Comparison of ENCODE assay signal across 8 cellular contexts in the genomic region with DNA sequence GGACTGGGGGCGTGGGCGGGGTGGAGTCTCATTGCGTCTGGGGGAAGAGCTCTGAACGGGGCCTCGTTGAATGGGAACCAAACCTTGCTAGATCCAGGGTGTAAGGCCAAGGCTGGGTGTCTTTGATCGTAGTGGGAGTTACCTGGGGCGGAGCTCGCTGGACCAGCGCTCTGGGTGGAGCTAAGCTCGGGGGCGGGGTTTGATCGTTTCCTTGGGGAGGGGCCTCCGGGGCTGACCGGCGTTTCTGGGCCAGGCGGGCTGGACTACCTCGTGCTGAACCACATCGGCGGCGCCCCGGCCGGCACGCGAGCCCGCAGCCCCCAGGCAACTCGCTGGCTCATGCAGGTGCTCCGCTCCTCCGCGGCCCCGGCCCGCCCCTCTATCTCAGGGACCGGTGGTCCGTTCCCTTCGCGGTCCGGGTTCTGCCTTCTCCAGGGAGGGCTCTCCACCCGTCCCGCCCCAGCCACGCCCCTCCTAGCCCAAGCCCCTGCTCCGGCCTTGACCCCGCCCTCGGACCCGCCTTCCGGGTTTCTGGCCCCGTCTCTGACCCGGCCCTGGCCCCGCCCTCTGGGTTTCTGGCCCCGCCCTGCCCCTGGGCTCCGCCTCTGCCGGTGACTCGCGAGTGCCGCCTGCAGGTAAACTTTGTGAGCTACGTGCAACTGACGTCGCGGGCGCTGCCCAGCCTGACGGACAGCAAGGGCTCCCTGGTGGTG. TPM values are rescaled to one million over a fixed set of nuclear protein-coding genes. Genes with fewer than 3 reads are reported as not detected.
DNase-seq lines count a peak whose midpoint lies in the region; ATAC-seq and TF ChIP-seq lines count a peak whose summit lies in the region.

No MANE protein-coding gene starts in this region.

- DNase-seq in DMS 273 treated with DMSO at 0.1 percent for 48 hours (lab: John Stamatoyannopoulos, UW) (peak; percentile 77), KG1 (lab: John Stamatoyannopoulos, UW) (peak; percentile 84), RPMI7951 (ENCODE audit: low read depth) (peak; percentile 89), foreskin keratinocyte (peak; percentile 77 to 90), neural crest cell (ENCODE audit: low read depth, low spot score) (peak; percentile 100)
- DNase-seq in activated effector memory CD4-positive, alpha-beta T cell treated with Interleukin-2 at 50 U/mL for 16 hours, result peak; percentile 87
- peak; percentile 98 to 100 for DNase-seq in stimulated activated naive CD8-positive, alpha-beta T cell treated with anti-CD3 and anti-CD28 coated beads, Interleukin-15, amount 100 ng/mL, for 72 hours

- no peaks in the 10 kb centered on the region for H3K27me3 ChIP-seq in foreskin keratinocyte

- H3K4me1 Mint-ChIP-seq in neural crest cell, result peaks cover 35% of the 10 kb centered on the region
- peaks cover 51% of the 10 kb centered on the region for H3K4me1 Mint-ChIP-seq in stimulated activated naive CD8-positive, alpha-beta T cell treated with anti-CD3 and anti-CD28 coated beads, Interleukin-15, amount 100 ng/mL, for 72 hours

- peak overlapping the region; percentile 10 for H3K27ac ChIP-seq in foreskin keratinocyte

- H3K4me3 Mint-ChIP-seq in neural crest cell, result peak overlapping the region; percentile 86
- H3K4me3 Mint-ChIP-seq in stimulated activated naive CD8-positive, alpha-beta T cell treated with anti-CD3 and anti-CD28 coated beads, Interleukin-15, amount 100 ng/mL, for 72 hours, result peak overlapping the region; percentile 90 to 92

- no peaks in the 10 kb centered on the region for H3K4me1 ChIP-seq in foreskin keratinocyte

- H3K9me3 Mint-ChIP-seq in neural crest cell, result peaks cover 2% of the 10 kb centered on the region
- H3K9me3 Mint-ChIP-seq in stimulated activated naive CD8-positive, alpha-beta T cell treated with anti-CD3 and anti-CD28 coated beads, Interleukin-15, amount 100 ng/mL, for 72 hours, result no peaks in the 10 kb centered on the region

- ATAC-seq in GM21619 (IDR thresholded peaks at IDR 0.05; ENCODE audit: unreplicated experiment), result peak; percentile 40
- ATAC-seq in foreskin keratinocyte, result peak; percentile 69
- ATAC-seq in stimulated activated naive CD8-positive, alpha-beta T cell treated with anti-CD3 and anti-CD28 coated beads, Interleukin-15, amount 100 ng/mL, for 72 hours, result peak; percentile 67

- H3K27me3 Mint-ChIP-seq in neural crest cell (ENCODE audit: low read depth), result peaks cover 18% of the 10 kb centered on the region
- H3K27me3 Mint-ChIP-seq in stimulated activated naive CD8-positive, alpha-beta T cell treated with anti-CD3 and anti-CD28 coated beads, Interleukin-15, amount 100 ng/mL, for 72 hours, result no peaks in the 10 kb centered on the region

- H3K36me3 Mint-ChIP-seq in neural crest cell (ENCODE audit: low read depth), result peaks cover 12% of the 10 kb centered on the region

- peak overlapping the region; percentile 12 for H3K27ac Mint-ChIP-seq in neural crest cell (ENCODE audit: unreplicated experiment)
- peak overlapping the region; percentile 91 to 92 for H3K27ac Mint-ChIP-seq in stimulated activated naive CD8-positive, alpha-beta T cell treated with anti-CD3 and anti-CD28 coated beads, Interleukin-15, amount 100 ng/mL, for 72 hours

- TF ChIP-seq CTCF in foreskin keratinocyte (conservative IDR thresholded peaks at IDR 0.05) (peak; percentile 98), neural crest cell (conservative IDR thresholded peaks at IDR 0.05) (peak; percentile 79)

RNA-seq across cellular contexts. Expression of a gene that starts 3.3 kb away (rescaled TPM):
- total RNA-seq in RPMI7951 (2014; rRNA removed; shearing (Covaris generic)), result 738 and 947 TPM in 2 replicates
- total RNA-seq in foreskin keratinocyte (1,346 and 1,361 TPM in 2 replicates), neural crest cell (1,029 and 1,097 TPM in 2 replicates)
- 2,000 and 2,267 TPM in 2 replicates for polyA plus RNA-seq in foreskin keratinocyte

RNA-seq across cellular contexts. Expression of a gene that starts 6.0 kb away (rescaled TPM):
- 9.5 and 22.4 TPM in 2 replicates for total RNA-seq in RPMI7951 (2014; rRNA removed; shearing (Covaris generic))
- total RNA-seq in foreskin keratinocyte (4.6 and 5.9 TPM in 2 replicates), neural crest cell (16.0 and 21.7 TPM in 2 replicates)
- 7.4 and 8.8 TPM in 2 replicates for polyA plus RNA-seq in foreskin keratinocyte

RNA-seq across cellular contexts. Expression of a gene that starts 6.5 kb away (rescaled TPM):
- total RNA-seq in RPMI7951 (2014; rRNA removed; shearing (Covaris generic)), result 67.8 and 68.8 TPM in 2 replicates
- total RNA-seq in foreskin keratinocyte, result 89.2 and 94.0 TPM in 2 replicates
- 142 and 152 TPM in 2 replicates for polyA plus RNA-seq in foreskin keratinocyte
- total RNA-seq in neural crest cell, result 23.2 and 25.6 TPM in 2 replicates

RNA-seq across cellular contexts. Expression of a gene that starts 33.1 kb away (rescaled TPM):
- total RNA-seq in RPMI7951 (2014; rRNA removed; shearing (Covaris generic)), result 34.6 and 38.2 TPM in 2 replicates
- total RNA-seq in foreskin keratinocyte (64.2 and 69.6 TPM in 2 replicates), neural crest cell (89.9 and 93.2 TPM in 2 replicates)
- polyA plus RNA-seq in foreskin keratinocyte, result 55.6 and 67.1 TPM in 2 replicates

RNA-seq across cellular contexts. Expression of a gene that starts 33.6 kb away (rescaled TPM):
- total RNA-seq in RPMI7951 (2014; rRNA removed; shearing (Covaris generic)), result not detected in 2 replicates
- total RNA-seq in foreskin keratinocyte (not detected in 2 replicates), neural crest cell (not detected in 2 replicates)
- polyA plus RNA-seq in foreskin keratinocyte, result not detected in 2 replicates

Comparison
In these comparisons a context has a peak if more than half of its experiments do, and no peak if none do; other contexts are left out.
1. Peak in every context shown above with its lines: DNase-seq, ATAC-seq and H3K27ac ChIP-seq.